1 cellular context compared by ENCODE assay signal in the genomic region with DNA sequence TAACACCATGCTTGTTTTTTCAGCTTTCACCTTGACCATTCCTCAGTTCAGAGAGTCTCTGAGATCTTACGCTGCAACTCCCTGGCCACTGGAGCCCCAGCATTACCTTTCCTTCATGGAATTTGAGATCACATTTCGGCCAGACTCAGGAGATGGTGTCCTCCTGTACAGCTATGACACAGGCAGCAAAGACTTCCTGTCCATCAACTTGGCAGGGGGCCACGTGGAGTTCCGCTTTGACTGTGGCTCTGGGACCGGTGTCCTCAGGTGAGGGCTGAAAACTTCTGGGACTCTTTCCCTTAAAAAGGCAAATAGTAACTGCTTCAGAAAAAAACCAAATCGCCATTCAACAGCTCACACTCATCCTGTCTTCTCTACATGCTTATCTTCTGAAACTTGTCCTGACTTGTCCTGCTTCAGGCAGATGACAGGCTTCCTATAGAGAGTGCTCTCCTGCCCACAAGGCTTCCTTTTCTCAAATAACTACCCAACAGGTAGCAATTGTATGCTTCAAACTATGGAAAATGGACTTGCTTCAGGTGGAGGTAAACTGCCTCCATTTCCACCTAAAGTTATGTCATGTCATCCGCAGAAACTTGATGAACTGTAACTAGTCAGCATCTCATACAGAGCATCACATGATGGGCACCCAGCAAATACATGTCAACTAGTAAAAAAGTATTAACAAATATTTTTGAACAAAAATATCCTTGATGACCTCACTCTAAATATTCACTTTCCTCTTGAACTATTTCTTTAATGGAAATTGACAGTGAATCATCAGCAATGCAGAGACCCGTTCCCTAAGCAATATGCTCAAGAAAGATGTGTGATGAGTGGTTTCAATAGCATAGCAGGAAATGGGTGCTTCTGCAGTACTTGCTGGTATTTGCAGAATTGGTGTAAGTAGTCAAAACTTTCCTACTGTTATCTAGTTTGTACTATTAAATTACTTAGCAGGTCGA.
TF ChIP-seq lines count a peak whose summit lies in the region.

No MANE protein-coding gene starts in this region.

TF ChIP-seq in WTC11, 78 proteins besides CTCF, POLR2A, EP300 and RAD21 (continued from another document):
- TF ChIP-seq, protein P1, sequence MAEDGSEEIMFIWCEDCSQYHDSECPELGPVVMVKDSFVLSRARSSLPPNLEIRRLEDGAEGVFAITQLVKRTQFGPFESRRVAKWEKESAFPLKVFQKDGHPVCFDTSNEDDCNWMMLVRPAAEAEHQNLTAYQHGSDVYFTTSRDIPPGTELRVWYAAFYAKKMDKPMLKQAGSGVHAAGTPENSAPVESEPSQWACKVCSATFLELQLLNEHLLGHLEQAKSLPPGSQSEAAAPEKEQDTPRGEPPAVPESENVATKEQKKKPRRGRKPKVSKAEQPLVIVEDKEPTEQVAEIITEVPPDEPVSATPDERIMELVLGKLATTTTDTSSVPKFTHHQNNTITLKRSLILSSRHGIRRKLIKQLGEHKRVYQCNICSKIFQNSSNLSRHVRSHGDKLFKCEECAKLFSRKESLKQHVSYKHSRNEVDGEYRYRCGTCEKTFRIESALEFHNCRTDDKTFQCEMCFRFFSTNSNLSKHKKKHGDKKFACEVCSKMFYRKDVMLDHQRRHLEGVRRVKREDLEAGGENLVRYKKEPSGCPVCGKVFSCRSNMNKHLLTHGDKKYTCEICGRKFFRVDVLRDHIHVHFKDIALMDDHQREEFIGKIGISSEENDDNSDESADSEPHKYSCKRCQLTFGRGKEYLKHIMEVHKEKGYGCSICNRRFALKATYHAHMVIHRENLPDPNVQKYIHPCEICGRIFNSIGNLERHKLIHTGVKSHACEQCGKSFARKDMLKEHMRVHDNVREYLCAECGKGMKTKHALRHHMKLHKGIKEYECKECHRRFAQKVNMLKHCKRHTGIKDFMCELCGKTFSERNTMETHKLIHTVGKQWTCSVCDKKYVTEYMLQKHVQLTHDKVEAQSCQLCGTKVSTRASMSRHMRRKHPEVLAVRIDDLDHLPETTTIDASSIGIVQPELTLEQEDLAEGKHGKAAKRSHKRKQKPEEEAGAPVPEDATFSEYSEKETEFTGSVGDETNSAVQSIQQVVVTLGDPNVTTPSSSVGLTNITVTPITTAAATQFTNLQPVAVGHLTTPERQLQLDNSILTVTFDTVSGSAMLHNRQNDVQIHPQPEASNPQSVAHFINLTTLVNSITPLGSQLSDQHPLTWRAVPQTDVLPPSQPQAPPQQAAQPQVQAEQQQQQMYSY (CRISPR knock-in tag; IDR thresholded peaks at IDR 0.05): peak; percentile 13; the same call in 1 of the 2 replicates
